ENCODE assay signal across 2 cellular contexts in the genomic region with DNA sequence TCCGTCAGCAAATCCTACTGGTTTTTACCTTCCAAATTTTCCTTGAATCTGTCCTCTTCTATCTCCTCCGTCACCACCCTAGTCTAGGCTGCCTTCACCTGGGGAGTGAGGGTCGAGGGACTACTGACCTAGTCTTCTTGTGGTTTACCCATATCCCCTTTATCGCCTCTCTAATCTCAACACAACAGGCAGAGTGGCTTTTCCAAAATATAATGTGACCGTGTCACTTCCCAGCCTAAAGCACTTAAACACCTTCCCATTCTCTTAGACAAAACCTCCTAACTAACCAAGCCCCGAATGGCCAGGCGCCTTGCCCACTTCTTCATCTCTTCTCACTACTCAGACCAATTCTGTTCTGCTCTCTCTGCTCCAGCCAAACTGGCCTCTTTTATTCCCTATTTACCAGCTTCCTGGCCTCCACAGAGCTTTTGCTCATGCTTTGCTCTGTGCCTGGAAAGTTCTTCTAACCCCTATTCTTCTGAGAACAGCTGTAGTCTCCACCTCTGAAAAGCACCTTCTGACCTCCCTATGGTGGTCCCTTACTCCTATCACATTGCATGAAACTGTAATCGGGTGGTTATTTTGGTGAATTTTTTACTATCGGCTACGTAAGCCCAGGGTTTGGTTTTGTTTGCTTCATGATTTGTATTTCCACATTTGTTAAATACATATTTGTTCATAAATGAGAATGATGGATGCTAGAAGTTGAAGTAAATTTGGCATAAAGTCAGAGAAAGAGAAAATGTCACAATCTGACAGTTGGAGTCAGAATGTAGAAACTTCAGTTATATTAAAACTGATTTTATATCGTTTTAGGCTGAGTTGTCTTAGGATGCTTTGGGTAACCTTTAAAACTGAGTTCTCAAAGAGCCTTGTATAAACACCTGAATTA.
TF ChIP-seq lines count a peak whose summit lies in the region.

No MANE protein-coding gene starts in this region.

TF ChIP-seq in IMR-90, 13 proteins besides CTCF, POLR2A, EP300 and RAD21:
- TF ChIP-seq CHD1 (IDR thresholded peaks at IDR 0.05; ENCODE audit: low read depth, low read length) = no peak
- no peak for TF ChIP-seq RCOR1 (IDR thresholded peaks at IDR 0.05; ENCODE audit: insufficient replicate concordance, low read length)

TF ChIP-seq in GM12878, 131 proteins besides CTCF, POLR2A, EP300 and RAD21:
- TF ChIP-seq RUNX3 (IDR thresholded peaks at IDR 0.05; ENCODE audit: low read length) = peak; percentile 9; the same call in 1 of the 2 replicates
- TF ChIP-seq, protein P1, sequence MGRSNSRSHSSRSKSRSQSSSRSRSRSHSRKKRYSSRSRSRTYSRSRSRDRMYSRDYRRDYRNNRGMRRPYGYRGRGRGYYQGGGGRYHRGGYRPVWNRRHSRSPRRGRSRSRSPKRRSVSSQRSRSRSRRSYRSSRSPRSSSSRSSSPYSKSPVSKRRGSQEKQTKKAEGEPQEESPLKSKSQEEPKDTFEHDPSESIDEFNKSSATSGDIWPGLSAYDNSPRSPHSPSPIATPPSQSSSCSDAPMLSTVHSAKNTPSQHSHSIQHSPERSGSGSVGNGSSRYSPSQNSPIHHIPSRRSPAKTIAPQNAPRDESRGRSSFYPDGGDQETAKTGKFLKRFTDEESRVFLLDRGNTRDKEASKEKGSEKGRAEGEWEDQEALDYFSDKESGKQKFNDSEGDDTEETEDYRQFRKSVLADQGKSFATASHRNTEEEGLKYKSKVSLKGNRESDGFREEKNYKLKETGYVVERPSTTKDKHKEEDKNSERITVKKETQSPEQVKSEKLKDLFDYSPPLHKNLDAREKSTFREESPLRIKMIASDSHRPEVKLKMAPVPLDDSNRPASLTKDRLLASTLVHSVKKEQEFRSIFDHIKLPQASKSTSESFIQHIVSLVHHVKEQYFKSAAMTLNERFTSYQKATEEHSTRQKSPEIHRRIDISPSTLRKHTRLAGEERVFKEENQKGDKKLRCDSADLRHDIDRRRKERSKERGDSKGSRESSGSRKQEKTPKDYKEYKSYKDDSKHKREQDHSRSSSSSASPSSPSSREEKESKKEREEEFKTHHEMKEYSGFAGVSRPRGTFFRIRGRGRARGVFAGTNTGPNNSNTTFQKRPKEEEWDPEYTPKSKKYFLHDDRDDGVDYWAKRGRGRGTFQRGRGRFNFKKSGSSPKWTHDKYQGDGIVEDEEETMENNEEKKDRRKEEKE (IDR thresholded peaks at IDR 0.05) = no peak
- no peak for TF ChIP-seq SREBF1 (IDR thresholded peaks at IDR 0.05; ENCODE audit: low read length)
